ENCODE assay signal across 8 cellular contexts in genomic region chr14:39266871-39267591, GRCh38. TPM values are rescaled to one million over a fixed set of nuclear protein-coding genes. Genes with fewer than 3 reads are reported as not detected.
DNase-seq lines count a peak whose midpoint lies in the region; ATAC-seq, FAIRE-seq and TF ChIP-seq lines count a peak whose summit lies in the region.

No MANE protein-coding gene starts in this region.

- peaks cover 6% of the 10 kb centered on the region for H3K4me1 ChIP-seq in SJCRH30
- peaks cover 0 to 46% (median 0%) of the 10 kb centered on the region in 3 donors for H3K4me1 ChIP-seq in gastroesophageal sphincter
- H3K4me1 ChIP-seq in suprapubic skin = peaks cover 32% of the 10 kb centered on the region

- TF ChIP-seq CTCF in gastroesophageal sphincter (IDR thresholded peaks at IDR 0.05) = no peak
- TF ChIP-seq CTCF in suprapubic skin (IDR thresholded peaks at IDR 0.05) = no peak

- TF ChIP-seq POLR2A in gastroesophageal sphincter (IDR thresholded peaks at IDR 0.05) (peak; percentile 59 to 65), suprapubic skin (IDR thresholded peaks at IDR 0.05) (peak in 1 of 2 donors; percentile 50)

- peak overlapping the region; percentile 79 for H3K4me3 ChIP-seq in SJCRH30
- H3K4me3 ChIP-seq in gastroesophageal sphincter = peak overlapping the region; percentile 82 to 91
- peak overlapping the region; percentile 87 for H3K4me3 ChIP-seq in suprapubic skin

- H3K27ac ChIP-seq in SJCRH30 = peak overlapping the region; percentile 95
- peak overlapping the region; percentile 94 to 99 (median 98) for H3K27ac ChIP-seq in gastroesophageal sphincter
- peak overlapping the region; percentile 96 for H3K27ac ChIP-seq in suprapubic skin

- WGBS in gastroesophageal sphincter (ENCODE audit: low coverage in 1 of 2), 2 donors = 0% methylated on average over 13 of the region's 69 CpGs; no CpG with 5 or more reads in 1 of the 2 donors
- 0% methylated on average over 30 of the region's 69 CpGs for WGBS in suprapubic skin

- ATAC-seq in gastroesophageal sphincter = peak; percentile 92

- no peak for TF ChIP-seq EP300 in gastroesophageal sphincter (IDR thresholded peaks at IDR 0.05)
- TF ChIP-seq EP300 in suprapubic skin (IDR thresholded peaks at IDR 0.05) = no peak

- H3K27me3 ChIP-seq in SJCRH30 (no peaks in the 10 kb centered on the region), gastroesophageal sphincter (no peaks in the 10 kb centered on the region), suprapubic skin (no peaks in the 10 kb centered on the region)

- FAIRE-seq in G401.6 (lab: Jason Lieb, UNC) = peak; percentile 52

- H3K9me3 ChIP-seq in SJCRH30 (replicated peaks) = 0 out of 2 replicates have a peak, but pooled peaks cover 6% of the 10 kb centered on the region
- no peaks in the 10 kb centered on the region for H3K9me3 ChIP-seq in gastroesophageal sphincter
- no peaks in the 10 kb centered on the region for H3K9me3 ChIP-seq in suprapubic skin

- H3K36me3 ChIP-seq in SJCRH30 (no peaks in the 10 kb centered on the region), gastroesophageal sphincter (no peaks in the 10 kb centered on the region), suprapubic skin (no peaks in the 10 kb centered on the region)

- peak; percentile 14 for DNase-seq in GOT3 (lab: John Stamatoyannopoulos, UW)
- peak; percentile 83 for DNase-seq in LHCN-M2 (ENCODE audit: low read depth)
- DNase-seq in SJCRH30 = peak; percentile 87 to 89
- DNase-seq in activated naive CD4-positive, alpha-beta T cell treated with Interleukin-2 at 50 U/mL for 16 hours = peak; percentile 78
- DNase-seq in nucleus accumbens (lab: John Stamatoyannopoulos, UW) = peak in 55 of 56 donors; percentile 7 to 89 (median 76)
- DNase-seq in suprapubic skin (ENCODE audit: low spot score in 2 of 2) = peak; percentile 88 to 90

RNA-seq across cellular contexts. Expression of gene MIA2, which starts 33.3 kb away (rescaled TPM):
- total RNA-seq in LHCN-M2 (2014; rRNA removed) (11.1 and 11.3 TPM in 2 replicates), gastroesophageal sphincter (10 to 100 TPM; 13.5 to 21.3 (median 16.3) TPM), suprapubic skin (10 to 100 TPM; 15.3 to 19.4 (median 18.0) TPM)
- polyA plus RNA-seq in LHCN-M2 (2012) = 3.7 TPM
- total RNA-seq in SJCRH30 (2014; rRNA removed; shearing (Covaris generic)) = 16.4 and 20.5 TPM in 2 replicates

Comparison
In these comparisons a context has a peak if more than half of its experiments do, and no peak if none do; other contexts are left out.
1. Peak in every context shown above with its lines: DNase-seq, ATAC-seq, H3K4me3 ChIP-seq and H3K27ac ChIP-seq.
2. DNase-seq: peak in every context shown above with its lines; median percentile 89 in suprapubic skin; 88 in SJCRH30; 83 in LHCN-M2; 78 in activated naive CD4-positive, alpha-beta T cell treated with Interleukin-2 at 50 U/mL for 16 hours; 76 in nucleus accumbens; 14 in GOT3.